21 cellular contexts compared by ENCODE assay signal in the genomic region with DNA sequence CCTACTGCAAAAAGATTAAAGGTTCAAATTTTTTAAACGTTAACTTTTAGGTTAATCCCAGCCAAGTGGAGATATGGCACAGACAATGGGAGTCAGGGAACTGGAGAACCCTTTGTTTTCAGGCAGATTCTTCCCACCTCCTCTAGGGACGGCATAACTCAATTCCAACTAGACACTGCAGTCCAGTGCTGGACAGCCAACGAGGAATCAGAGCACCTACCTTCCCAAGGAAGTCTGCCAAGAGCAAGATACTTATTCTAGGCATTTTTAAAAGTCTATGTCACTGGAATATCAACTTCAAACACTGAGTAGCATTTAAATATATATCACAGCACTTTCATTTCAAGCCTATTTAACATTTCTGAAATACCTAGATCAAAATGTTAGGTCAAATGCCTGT. TPM values are rescaled to one million over a fixed set of nuclear protein-coding genes. Genes with fewer than 3 reads are reported as not detected.
DNase-seq lines count a peak whose midpoint lies in the region; ATAC-seq, FAIRE-seq and TF ChIP-seq lines count a peak whose summit lies in the region.
"Had no signal": no experiment of that assay in that cellular context is flagged by ENCODE, and none has a peak within 500 bp of the region (broad histone marks: within the 10 kb centered on the region; RNA-seq: fewer than 3 reads in every experiment).

No MANE protein-coding gene starts in this region.

- no peaks in the 10 kb centered on the region for H3K36me3 Mint-ChIP-seq in endodermal cell (ENCODE audit: low read depth)
- H3K36me3 Mint-ChIP-seq in activated CD4-positive, alpha-beta memory T cell treated with anti-CD3 and anti-CD28 coated beads, Interleukin-2, amount 10 ng/mL, durations not matched to agents 7 days and 5 days (ENCODE audit: low read depth): no peaks in the 10 kb centered on the region
- H3K36me3 Mint-ChIP-seq: activated naive CD4-positive, alpha-beta T cell treated with anti-CD3 and anti-CD28 coated beads, Interleukin-2, amount 10 ng/mL, durations not matched to agents 7 days and 5 days; CD8-positive, alpha-beta memory T cell; IgD-negative memory B cell; immature natural killer cell had no signal

- H3K27me3 Mint-ChIP-seq in endodermal cell (ENCODE audit: insufficient read depth): peaks cover 4% of the 10 kb centered on the region
- H3K27me3 Mint-ChIP-seq in activated CD4-positive, alpha-beta memory T cell treated with anti-CD3 and anti-CD28 coated beads, Interleukin-2, amount 10 ng/mL, durations not matched to agents 7 days and 5 days: peaks cover 6% of the 10 kb centered on the region

- no peaks in the 10 kb centered on the region for H3K79me2 ChIP-seq in OCI-LY3 (ENCODE audit: low read length)

- H3K4me1 ChIP-seq in OCI-LY3 (ENCODE audit: low read length) (peaks cover 69% of the 10 kb centered on the region), endodermal cell (ENCODE audit: control insufficient read depth, insufficient read depth, low read length) (peaks cover 25% of the 10 kb centered on the region)

- H3K4me2 ChIP-seq in OCI-LY3 (ENCODE audit: low read length): peak overlapping the region; percentile 79
- H3K4me2 ChIP-seq: hepatocyte had no signal

- H3K4me3 Mint-ChIP-seq in endodermal cell: no peak overlapping the region
- H3K4me3 Mint-ChIP-seq in activated CD4-positive, alpha-beta memory T cell treated with anti-CD3 and anti-CD28 coated beads, Interleukin-2, amount 10 ng/mL, durations not matched to agents 7 days and 5 days: no peak overlapping the region
- H3K4me3 Mint-ChIP-seq: activated naive CD4-positive, alpha-beta T cell treated with anti-CD3 and anti-CD28 coated beads, Interleukin-2, amount 10 ng/mL, durations not matched to agents 7 days and 5 days; activated T-cell treated with anti-CD3 and anti-CD28 coated beads, Interleukin-2, amount 50 U/mL, for 72 hours; CD8-positive, alpha-beta memory T cell; IgD-negative memory B cell; immature natural killer cell; neural crest cell had no signal

- peak; percentile 70 for FAIRE-seq in GM12892 (lab: Jason Lieb, UNC)

- H3K9ac ChIP-seq in OCI-LY3 (ENCODE audit: low read length): peak overlapping the region; percentile 18; the same call in 1 of the 2 replicates
- H3K9ac ChIP-seq in endodermal cell (ENCODE audit: extremely low read depth, low read length, poor library complexity, severe bottlenecking): no peak overlapping the region

- TF ChIP-seq CTCF in OCI-LY3 (IDR thresholded peaks at IDR 0.05; ENCODE audit: low read depth, low read length) (no peak), endodermal cell (conservative IDR thresholded peaks at IDR 0.05) (peak; percentile 37)

- no peaks in the 10 kb centered on the region for H3K36me3 ChIP-seq in OCI-LY3 (replicated peaks; ENCODE audit: low read depth, low read length)
- no peaks in the 10 kb centered on the region for H3K36me3 ChIP-seq in endodermal cell (ENCODE audit: control insufficient read depth, insufficient read depth, low read length)
- no peaks in the 10 kb centered on the region for H3K36me3 ChIP-seq in H7 (replicated peaks; ENCODE audit: control insufficient read depth, insufficient read depth, low read length)

- DNase-seq in GM12892 (ENCODE audit: insufficient read length) (no peak), endodermal cell (no peak), pons (ENCODE audit: low spot score) (peak; percentile 77), H7 (no peak), GF-D8 (lab: John Stamatoyannopoulos, UW) (no peak)
- no peak for DNase-seq in activated CD4-positive, alpha-beta memory T cell treated with anti-CD3 and anti-CD28 coated beads, Interleukin-2, amount 10 ng/mL, durations not matched to agents 7 days and 5 days
- DNase-seq: activated naive CD4-positive, alpha-beta T cell treated with anti-CD3 and anti-CD28 coated beads, Interleukin-2, amount 10 ng/mL, durations not matched to agents 7 days and 5 days; activated T-cell treated with anti-CD3 and anti-CD28 coated beads, Interleukin-2, amount 50 U/mL, for 72 hours; CD8-positive, alpha-beta memory T cell; central memory CD4-positive, alpha-beta T cell; erythroblast; foreskin fibroblast; immature natural killer cell; NCI-H146; NCI-H2171 treated with DMSO at 0.1 percent for 48 hours had no signal

- H3K27me3 ChIP-seq in OCI-LY3 (ENCODE audit: low read depth, low read length) (peaks cover 42% of the 10 kb centered on the region), endodermal cell (ENCODE audit: control insufficient read depth, insufficient read depth, low read length, poor library complexity, severe bottlenecking) (peaks cover 21% of the 10 kb centered on the region), H7 (ENCODE audit: control insufficient read depth, insufficient read depth, low read length) (peaks cover 23% of the 10 kb centered on the region)

- WGBS in endodermal cell (ENCODE audit: insufficient coverage in 1 of 2, insufficient read length in 1 of 2), 2 experiments: 80 to 92% methylated on average over 2 to 3 of the region's 3 CpGs

- POLR2A ChIA-PET in activated CD4-positive, alpha-beta memory T cell treated with anti-CD3 and anti-CD28 coated beads, Interleukin-2, amount 10 ng/mL, durations not matched to agents 7 days and 5 days (lab: Charles Lee): no interaction called here

- peak overlapping the region; percentile 69 for H3K27ac ChIP-seq in OCI-LY3 (ENCODE audit: low read length)
- H3K27ac ChIP-seq in endodermal cell (ENCODE audit: low read depth, low read length): no peak overlapping the region
- H3K27ac ChIP-seq: hepatocyte had no signal

- H3K27ac Mint-ChIP-seq in endodermal cell: no peak overlapping the region
- H3K27ac Mint-ChIP-seq in activated CD4-positive, alpha-beta memory T cell treated with anti-CD3 and anti-CD28 coated beads, Interleukin-2, amount 10 ng/mL, durations not matched to agents 7 days and 5 days: no peak overlapping the region
- H3K27ac Mint-ChIP-seq: activated naive CD4-positive, alpha-beta T cell treated with anti-CD3 and anti-CD28 coated beads, Interleukin-2, amount 10 ng/mL, durations not matched to agents 7 days and 5 days; activated T-cell treated with anti-CD3 and anti-CD28 coated beads, Interleukin-2, amount 50 U/mL, for 72 hours; IgD-negative memory B cell; immature natural killer cell had no signal

- CTCF ChIA-PET in activated CD4-positive, alpha-beta memory T cell treated with anti-CD3 and anti-CD28 coated beads, Interleukin-2, amount 10 ng/mL, durations not matched to agents 7 days and 5 days (lab: Charles Lee): no interaction called here

- H2AFZ ChIP-seq in OCI-LY3 (ENCODE audit: low read depth, low read length): no peak overlapping the region
- H2AFZ ChIP-seq: hepatocyte had no signal

- H3K9me3 Mint-ChIP-seq in endodermal cell: no peaks in the 10 kb centered on the region
- H3K9me3 Mint-ChIP-seq in activated CD4-positive, alpha-beta memory T cell treated with anti-CD3 and anti-CD28 coated beads, Interleukin-2, amount 10 ng/mL, durations not matched to agents 7 days and 5 days: no peaks in the 10 kb centered on the region
- H3K9me3 Mint-ChIP-seq: activated naive CD4-positive, alpha-beta T cell treated with anti-CD3 and anti-CD28 coated beads, Interleukin-2, amount 10 ng/mL, durations not matched to agents 7 days and 5 days; IgD-negative memory B cell; neural crest cell had no signal

- H3K9me3 ChIP-seq in OCI-LY3 (ENCODE audit: insufficient read depth, low read length) (no peaks in the 10 kb centered on the region), endodermal cell (ENCODE audit: control insufficient read depth, low read length) (no peaks in the 10 kb centered on the region)

- H4K20me1 ChIP-seq in OCI-LY3 (ENCODE audit: insufficient read depth, low read length): no peaks in the 10 kb centered on the region

- H3K4me1 Mint-ChIP-seq in endodermal cell: peaks cover 48% of the 10 kb centered on the region
- no peaks in the 10 kb centered on the region for H3K4me1 Mint-ChIP-seq in activated CD4-positive, alpha-beta memory T cell treated with anti-CD3 and anti-CD28 coated beads, Interleukin-2, amount 10 ng/mL, durations not matched to agents 7 days and 5 days
- H3K4me1 Mint-ChIP-seq: activated naive CD4-positive, alpha-beta T cell treated with anti-CD3 and anti-CD28 coated beads, Interleukin-2, amount 10 ng/mL, durations not matched to agents 7 days and 5 days; CD8-positive, alpha-beta memory T cell; IgD-negative memory B cell; immature natural killer cell had no signal

- no peak for TF ChIP-seq POLR2A in GM12892 (IDR thresholded peaks at IDR 0.05; ENCODE audit: low read depth, low read length)

- peak overlapping the region; percentile 26 for H3K4me3 ChIP-seq in OCI-LY3 (ENCODE audit: low read length)
- no peak overlapping the region for H3K4me3 ChIP-seq in endodermal cell (ENCODE audit: low read length)
- H3K4me3 ChIP-seq in H7 (ENCODE audit: insufficient read depth, low read depth, low read length): no peak overlapping the region
- H3K4me3 ChIP-seq: hepatocyte had no signal

- ATAC-seq in GM18873 (IDR thresholded peaks at IDR 0.05; ENCODE audit: low FRiP score, unreplicated experiment): no peak
- ATAC-seq: activated CD4-positive, CD25-positive, alpha-beta regulatory T cell treated with anti-CD3 and anti-CD28 coated beads, Interleukin-2, amount 50 U/mL, for 24 hours had no signal

RNA-seq across cellular contexts. Expression of a gene that starts 7.3 kb away (rescaled TPM):
- 13.6 TPM for polyA plus RNA-seq in GM12892 (2012; ENCODE audit: missing spikeins)
- 10 to 100 TPM; 76.3 to 88.2 TPM for total RNA-seq in endodermal cell
- 95.9 TPM for polyA plus RNA-seq in endodermal cell (2013, experiment 1 of 2)
- 91.3 TPM for polyA plus RNA-seq in endodermal cell (2013, experiment 2 of 2)
- 13.9 and 15.5 TPM in 2 replicates for total RNA-seq in H7 (2014; rRNA removed; shearing (Covaris generic))
- 1 to 10 TPM; 1.7 to 2.5 TPM for total RNA-seq in activated CD4-positive, alpha-beta memory T cell treated with anti-CD3 and anti-CD28 coated beads, Interleukin-2, amount 10 ng/mL, durations not matched to agents 7 days and 5 days
